In the genomic region with DNA sequence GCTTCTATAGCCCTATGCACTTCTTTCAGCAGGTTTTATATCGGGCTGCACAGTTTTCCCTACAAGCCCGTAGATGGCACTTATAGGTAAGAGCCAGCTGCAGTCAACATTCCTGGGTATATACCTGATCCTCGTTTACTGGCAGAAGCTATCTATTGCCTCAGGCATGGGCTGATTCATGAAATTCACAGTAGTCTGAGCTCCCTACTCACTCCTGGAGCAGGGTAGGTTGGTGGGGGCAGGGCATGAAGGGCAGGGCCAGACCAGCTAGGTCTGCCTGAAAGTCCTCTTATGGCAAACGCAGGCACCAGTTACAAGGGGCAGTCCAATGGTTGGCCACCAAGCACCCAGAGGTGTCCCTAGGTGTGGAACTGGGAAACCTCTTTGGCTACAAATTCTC, we compare ENCODE assay signal across 21 cellular contexts.
A peak's percentile ranks its signal among the peaks of the same experiment; 100 is the strongest.
DNase-seq lines count a peak whose midpoint lies in the region; ATAC-seq, FAIRE-seq and TF ChIP-seq lines count a peak whose summit lies in the region.
"Had no signal": no experiment of that assay in that cellular context is flagged by ENCODE, and none has a peak within 500 bp of the region (broad histone marks: within the 10 kb centered on the region; RNA-seq: fewer than 3 reads in every experiment).

No MANE protein-coding gene starts in this region.

- H3K27ac ChIP-seq in H9 (ENCODE audit: insufficient read length, low read depth, low read length): no peak overlapping the region
- no peak overlapping the region for H3K27ac ChIP-seq in mesendoderm (ENCODE audit: low read depth, low read length)

- no peak for FAIRE-seq in bronchial epithelial cell (lab: Jason Lieb, UNC)
- FAIRE-seq: GM12878, K562 had no signal

- H4K91ac ChIP-seq in H9 (ENCODE audit: insufficient read length, low read depth, low read length): no peak overlapping the region

- H2BK12ac ChIP-seq in H9 (ENCODE audit: insufficient read length, low read depth, low read length): no peak overlapping the region

- no peaks in the 10 kb centered on the region for H3K79me2 ChIP-seq in H9 (ENCODE audit: insufficient read depth, low read length)
- H3K79me2 ChIP-seq in mesendoderm (ENCODE audit: control insufficient read depth, insufficient read depth, low read length): no peaks in the 10 kb centered on the region

- no CpG with 5 or more reads among the region's 4 CpGs for WGBS in H9 (ENCODE audit: extremely low coverage, insufficient read length, low lambda C conversion rate)
- no CpG with 5 or more reads among the region's 4 CpGs for WGBS in mesendoderm (ENCODE audit: extremely low coverage, insufficient coverage, low lambda C conversion rate)

- no peak overlapping the region for H3K14ac ChIP-seq in H9 (ENCODE audit: insufficient read depth, low read length)

- no peaks in the 10 kb centered on the region for H3K4me1 ChIP-seq in H9 (ENCODE audit: insufficient read depth, low read length)
- no peaks in the 10 kb centered on the region for H3K4me1 ChIP-seq in mesendoderm (ENCODE audit: control insufficient read depth, low read depth, low read length)

- no peak for TF ChIP-seq CTCF in H9 (conservative IDR thresholded peaks at IDR 0.05)
- TF ChIP-seq CTCF in bronchial epithelial cell (IDR thresholded peaks at IDR 0.05; ENCODE audit: insufficient read depth, low read length, severe bottlenecking): no peak

- no peak overlapping the region for H2AFZ ChIP-seq in H9 (ENCODE audit: low read length)

- H4K5ac ChIP-seq in H9 (ENCODE audit: insufficient read length, low read depth, low read length) (no peak overlapping the region), mesendoderm (ENCODE audit: low read length) (no peak overlapping the region)

- H3K4ac ChIP-seq in H9 (ENCODE audit: low read depth, low read length) (no peak overlapping the region), mesendoderm (ENCODE audit: low read depth, low read length) (no peak overlapping the region)

- H3K56ac ChIP-seq in H9 (ENCODE audit: insufficient read length, low read depth, low read length): no peak overlapping the region
- H3K56ac ChIP-seq in mesendoderm (ENCODE audit: low read length): no peak overlapping the region

- H3K9me3 ChIP-seq in H9 (ENCODE audit: control insufficient read depth, low read depth, low read length): peaks cover 9% of the 10 kb centered on the region
- H3K9me3 ChIP-seq: SK-N-SH had no signal

- H4K20me1 ChIP-seq in H9 (ENCODE audit: control insufficient read depth, insufficient read depth, insufficient read length): no peaks in the 10 kb centered on the region

- H3K79me1 ChIP-seq in H9 (ENCODE audit: insufficient read depth, low read depth, low read length, poor library complexity, severe bottlenecking) (no peaks in the 10 kb centered on the region), mesendoderm (ENCODE audit: low read length) (no peaks in the 10 kb centered on the region)

- H3K9me3 Mint-ChIP-seq in H9: peaks cover 30 to 32% of the 10 kb centered on the region in 2 experiments
- H3K9me3 Mint-ChIP-seq: CD4-positive, alpha-beta T cell had no signal

- H3K36me3 ChIP-seq in bronchial epithelial cell (ENCODE audit: control insufficient read depth, insufficient read depth, low read length): no peaks in the 10 kb centered on the region
- H3K36me3 ChIP-seq in mesendoderm (ENCODE audit: control insufficient read depth, insufficient read depth, low read length): no peaks in the 10 kb centered on the region

- no peaks in the 10 kb centered on the region for H3K27me3 Mint-ChIP-seq in H9 (ENCODE audit: low read depth)

- H3K27ac Mint-ChIP-seq in H9: no peak overlapping the region
- H3K27ac Mint-ChIP-seq: B cell; CD4-positive, alpha-beta T cell; T-cell had no signal

- H3T11ph ChIP-seq in H9 (ENCODE audit: low read length): no peak overlapping the region

- no peak overlapping the region for H3K18ac ChIP-seq in H9 (ENCODE audit: insufficient read length, low read depth, low read length)
- H3K18ac ChIP-seq in mesendoderm (ENCODE audit: low read length): no peak overlapping the region

- no peak overlapping the region for H2AK5ac ChIP-seq in H9 (ENCODE audit: insufficient read length, low read length)
- no peak overlapping the region for H2AK5ac ChIP-seq in mesendoderm (ENCODE audit: low read length)

- no peak overlapping the region for H4K8ac ChIP-seq in H9 (replicated peaks; ENCODE audit: insufficient read length, low read depth, low read length)
- no peak overlapping the region for H4K8ac ChIP-seq in mesendoderm (ENCODE audit: low read depth, low read length)

- DNase-seq in H9: peak; percentile 38
- DNase-seq in NCI-H2029 treated with DMSO at 0.1 percent for 48 hours (lab: John Stamatoyannopoulos, UW): peak; percentile 10
- peak; percentile 31 for DNase-seq in bronchial epithelial cell (ENCODE audit: low read depth)
- DNase-seq in mesendoderm: peak; percentile 74
- no peak for DNase-seq in C1 segment of cervical spinal cord (lab: John Stamatoyannopoulos, UW)
- DNase-seq: Calu3; CD4-positive, alpha-beta T cell; DMS79 treated with DMSO at 0.1 percent for 48 hours; GDM1; NCI-H1436; NCI-H2081 treated with DMSO at 0.1 percent for 48 hours; NCI-H526 treated with DMSO at 0.1 percent for 48 hours; SHP77; SK-N-SH; T-cell had no signal

- H3K9ac ChIP-seq in H9 (ENCODE audit: extremely low read depth, insufficient read length, low read length) (no peak overlapping the region), mesendoderm (ENCODE audit: low read length) (no peak overlapping the region)
- H3K9ac ChIP-seq: SK-N-SH had no signal

- H3K27me3 ChIP-seq in H9 (ENCODE audit: insufficient read depth, low read length) (no peaks in the 10 kb centered on the region), bronchial epithelial cell (ENCODE audit: control insufficient read depth, insufficient read depth, low read length) (no peaks in the 10 kb centered on the region), mesendoderm (ENCODE audit: insufficient read depth, low read length, poor library complexity) (no peaks in the 10 kb centered on the region)

- ATAC-seq in HG03025 (IDR thresholded peaks at IDR 0.05; ENCODE audit: low FRiP score, unreplicated experiment): no peak
- no peak for ATAC-seq in HG02981 (IDR thresholded peaks at IDR 0.05; ENCODE audit: unreplicated experiment)
- ATAC-seq: GM12878, HCT116, K562, T-cell had no signal

- H2BK20ac ChIP-seq in H9 (ENCODE audit: low read depth, low read length, poor library complexity, severe bottlenecking): no peak overlapping the region

- H3K4me2 ChIP-seq in H9 (ENCODE audit: insufficient read depth, insufficient read length, low read length) (no peak overlapping the region), mesendoderm (ENCODE audit: low read length) (no peak overlapping the region)
- H3K4me2 ChIP-seq: SK-N-SH had no signal

- no peak overlapping the region for H2BK5ac ChIP-seq in H9 (ENCODE audit: insufficient read length, low read length)
- no peak overlapping the region for H2BK5ac ChIP-seq in mesendoderm (ENCODE audit: low read length)

- no peak overlapping the region for H3K4me3 Mint-ChIP-seq in H9
- H3K4me3 Mint-ChIP-seq: B cell; CD4-positive, alpha-beta T cell; T-cell had no signal

- H2BK15ac ChIP-seq in H9 (ENCODE audit: low read depth, low read length): no peak overlapping the region; the same call in 1 of the 2 replicates
- H2BK15ac ChIP-seq in mesendoderm (replicated peaks; ENCODE audit: low read depth): no peak overlapping the region

- H3K36me3 Mint-ChIP-seq in H9 (ENCODE audit: insufficient read depth in 1 of 3, low read depth in 3 of 3): peaks cover 7 to 26% (median 18%) of the 10 kb centered on the region in 3 experiments; a peak in 6 of 7 replicates
- H3K36me3 Mint-ChIP-seq: T-cell had no signal

- H2BK120ac ChIP-seq in H9 (ENCODE audit: low read depth, low read length, poor library complexity, severe bottlenecking) (no peak overlapping the region), mesendoderm (ENCODE audit: low read depth, low read length) (no peak overlapping the region)

- H3K4me3 ChIP-seq in bronchial epithelial cell (ENCODE audit: low read depth, low read length): no peak overlapping the region
- no peak overlapping the region for H3K4me3 ChIP-seq in mesendoderm (ENCODE audit: low read length)
- H3K4me3 ChIP-seq: GM12878, K562 had no signal

- H3K4me1 Mint-ChIP-seq in H9: peaks cover 0 to 4% of the 10 kb centered on the region in 2 experiments; a peak in 1 of 4 replicates
- H3K4me1 Mint-ChIP-seq: B cell, T-cell had no signal

- no peaks in the 10 kb centered on the region for H3K23me2 ChIP-seq in H9 (ENCODE audit: insufficient read length, low read depth, low read length, poor library complexity, severe bottlenecking)

- H3K23ac ChIP-seq in H9 (ENCODE audit: insufficient read length, low read depth, low read length) (no peak overlapping the region), mesendoderm (ENCODE audit: low read length) (no peak overlapping the region)

Comparison
In these comparisons a context has a peak if more than half of its experiments do, and no peak if none do; other contexts are left out.
1. DNase-seq: peak in H9 (single experiment), NCI-H2029 treated with DMSO at 0.1 percent for 48 hours (single experiment), bronchial epithelial cell (single experiment) and mesendoderm (single experiment); none in C1 segment of cervical spinal cord (0 of 14).